Comparison of ENCODE assay signal across 15 cellular contexts in the genomic region with DNA sequence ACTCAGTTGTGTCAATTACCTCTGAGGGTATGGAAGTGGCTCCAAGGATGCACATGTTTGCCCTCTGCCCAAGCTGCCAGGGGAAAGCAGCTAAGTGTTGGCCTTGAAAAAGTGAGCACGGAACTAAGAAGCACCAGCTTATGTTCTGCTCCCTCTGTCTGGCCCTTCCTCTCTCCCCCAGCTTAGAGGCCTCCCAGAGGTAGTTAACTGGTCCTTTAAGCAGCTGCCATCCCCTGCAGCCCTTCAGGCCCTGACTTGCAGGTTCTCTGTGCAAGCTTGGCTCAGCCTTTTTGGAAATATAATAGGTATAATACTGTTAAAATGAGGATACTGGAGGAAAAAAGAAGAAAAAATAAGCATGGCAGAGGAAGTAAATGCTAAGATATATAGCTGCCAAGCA. TPM values are rescaled to one million over a fixed set of nuclear protein-coding genes. Genes with fewer than 3 reads are reported as not detected.
A peak's percentile ranks its signal among the peaks of the same experiment; 100 is the strongest.
DNase-seq lines count a peak whose midpoint lies in the region; ATAC-seq and TF ChIP-seq lines count a peak whose summit lies in the region.
"Had no signal": no experiment of that assay in that cellular context is flagged by ENCODE, and none has a peak within 500 bp of the region (broad histone marks: within the 10 kb centered on the region; RNA-seq: fewer than 3 reads in every experiment).

No MANE protein-coding gene starts in this region.

- CTCF ChIA-PET in HEK293 (lab: Yijun Ruan, JAX) (interaction anchor here (1.3 kb wide), 1 partner anchor 131 kb away, joined by 4 read pairs; no protein-coding TSS in a partner anchor), Panc1 (lab: Charles Lee) (no interaction called here)

- 77% methylated on average over 1 of the region's 1 CpG; no CpG with 5 or more reads in 1 of the 2 experiments for WGBS in endodermal cell (ENCODE audit: insufficient coverage in 1 of 2, insufficient read length in 1 of 2), 2 experiments

- DNase-seq in Panc1 (ENCODE audit: low read depth, low spot score) (no peak), endodermal cell (peak; percentile 47), osteoblast (ENCODE audit: insufficient read length, low spot score, missing footprints) (peak; percentile 76), NCI-H1417 (lab: John Stamatoyannopoulos, UW) (no peak)
- no peak for DNase-seq in activated CD4-positive, alpha-beta T cell treated with anti-CD3 and anti-CD28 coated beads, Interleukin-2, amount 10 ng/mL, durations not matched to agents 24 days and 14 days
- DNase-seq: GDM1; GOT3; NCI-H1105 treated with DMSO at 0.1 percent for 48 hours; NCI-H187; NCI-H526; NK-92 treated with Interleukin-12 subunit alpha and Interleukin-12 subunit beta, amount 100 ng/mL, for 24 hours; SIG-M5 had no signal

- H3K27ac ChIP-seq in HEK293 (ENCODE audit: extremely low read depth, low read depth, low read length) (no peak overlapping the region), Panc1 (ENCODE audit: low read length) (no peak overlapping the region), endodermal cell (ENCODE audit: low read depth, low read length) (no peak overlapping the region), osteoblast (ENCODE audit: low read depth, low read length) (no peak overlapping the region)

- in situ Hi-C loops in Panc1 (cut with HindIII; ENCODE audit: low pct_unique_long_range_greater_than_20kb, low sequenced_read_pairs) = loop anchor here (10.0 kb wide), 1 partner anchor 166 kb away; no protein-coding TSS in a partner anchor

- H3K79me2 ChIP-seq in osteoblast (ENCODE audit: insufficient read depth, low read length) = no peaks in the 10 kb centered on the region

- no peak overlapping the region for H2AFZ ChIP-seq in osteoblast (ENCODE audit: low read length)

- no TSS peak for BruUV-seq in Panc1 (replicated peaks; lab: Mats Ljungman, UMichigan)

- H3K27me3 ChIP-seq in Panc1 (ENCODE audit: control insufficient read depth, insufficient read depth, low read length) (no peaks in the 10 kb centered on the region), endodermal cell (ENCODE audit: control insufficient read depth, insufficient read depth, low read length, poor library complexity, severe bottlenecking) (no peaks in the 10 kb centered on the region), osteoblast (ENCODE audit: insufficient read depth, low read length) (no peaks in the 10 kb centered on the region)

- H3K9me3 Mint-ChIP-seq in endodermal cell = no peaks in the 10 kb centered on the region
- no peaks in the 10 kb centered on the region for H3K9me3 Mint-ChIP-seq in activated CD4-positive, alpha-beta T cell treated with anti-CD3 and anti-CD28 coated beads, Interleukin-2, amount 10 ng/mL, durations not matched to agents 24 days and 14 days
- H3K9me3 Mint-ChIP-seq: CD14-positive monocyte had no signal

- POLR2A ChIA-PET in HEK293 (lab: Yijun Ruan, JAX) (interaction anchor here (0.8 to 1.0 kb wide), 2 partner anchors 9 to 12 kb away, joined by 3 to 10 read pairs; a partner anchor contains a TSS), Panc1 (lab: Charles Lee) (interaction anchor here (0.5 kb wide), 2 partner anchors 35 to 79 kb away, joined by 4 to 5 read pairs; no protein-coding TSS in a partner anchor)

- H3K36me3 ChIP-seq in HEK293 (ENCODE audit: control insufficient read depth in 2 of 2, insufficient read depth in 1 of 2, low read length in 2 of 2) = peaks cover 13 to 20% of the 10 kb centered on the region in 2 experiments
- 0 out of 2 replicates have a peak, but pooled peaks cover 5% of the 10 kb centered on the region for H3K36me3 ChIP-seq in Panc1 (ENCODE audit: control insufficient read depth, insufficient read depth, low read length)
- peaks cover 16% of the 10 kb centered on the region for H3K36me3 ChIP-seq in endodermal cell (ENCODE audit: control insufficient read depth, insufficient read depth, low read length)
- peaks cover 13% of the 10 kb centered on the region for H3K36me3 ChIP-seq in osteoblast (ENCODE audit: insufficient read depth, low read length)

- no peak overlapping the region for H3K4me2 ChIP-seq in osteoblast (ENCODE audit: insufficient read depth, low read length)

- H3K4me3 Mint-ChIP-seq in endodermal cell = no peak overlapping the region
- no peak overlapping the region for H3K4me3 Mint-ChIP-seq in activated CD4-positive, alpha-beta T cell treated with anti-CD3 and anti-CD28 coated beads, Interleukin-2, amount 10 ng/mL, durations not matched to agents 24 days and 14 days
- H3K4me3 Mint-ChIP-seq: CD14-positive monocyte had no signal

- no peaks in the 10 kb centered on the region for H3K27me3 Mint-ChIP-seq in endodermal cell (ENCODE audit: insufficient read depth)
- H3K27me3 Mint-ChIP-seq in activated CD4-positive, alpha-beta T cell treated with anti-CD3 and anti-CD28 coated beads, Interleukin-2, amount 10 ng/mL, durations not matched to agents 24 days and 14 days = no peaks in the 10 kb centered on the region

- no peaks in the 10 kb centered on the region for H3K4me1 Mint-ChIP-seq in endodermal cell
- H3K4me1 Mint-ChIP-seq in activated CD4-positive, alpha-beta T cell treated with anti-CD3 and anti-CD28 coated beads, Interleukin-2, amount 10 ng/mL, durations not matched to agents 24 days and 14 days = peaks cover 2% of the 10 kb centered on the region
- H3K4me1 Mint-ChIP-seq: CD14-positive monocyte had no signal

- intact Hi-C loops in Panc1 (cut with micrococcal nuclease; ENCODE audit: unreplicated experiment) = no loop called here
- intact Hi-C loops in activated CD4-positive, alpha-beta T cell treated with anti-CD3 and anti-CD28 coated beads, Interleukin-2, amount 10 ng/mL, durations not matched to agents 24 days and 14 days (cut with micrococcal nuclease) = no loop called here

- no peak overlapping the region for H3K9ac ChIP-seq in endodermal cell (ENCODE audit: extremely low read depth, low read length, poor library complexity, severe bottlenecking)

- H3K4me3 ChIP-seq in HEK293 (ENCODE audit: low read depth, low read length) = no peak overlapping the region
- no peak overlapping the region for H3K4me3 ChIP-seq in Panc1 (ENCODE audit: low read depth in 2 of 2, low read length in 2 of 2)
- H3K4me3 ChIP-seq in endodermal cell (ENCODE audit: low read length) = no peak overlapping the region
- H3K4me3 ChIP-seq in osteoblast (ENCODE audit: insufficient read depth, low read length) = no peak overlapping the region

- TF ChIP-seq CTCF in HEK293 (tag by site-specific recombination; IDR thresholded peaks at IDR 0.05) (no peak), Panc1 (IDR thresholded peaks at IDR 0.05) (no peak), endodermal cell (conservative IDR thresholded peaks at IDR 0.05) (no peak), osteoblast (IDR thresholded peaks at IDR 0.05; ENCODE audit: extremely low read depth, low read depth, low read length) (no peak)

- H3K4me1 ChIP-seq in HEK293 (ENCODE audit: control insufficient read depth, insufficient read depth, low read length) (no peaks in the 10 kb centered on the region), Panc1 (ENCODE audit: control insufficient read depth, insufficient read depth, low read length) (no peaks in the 10 kb centered on the region; the same call in 1 of the 2 replicates), endodermal cell (ENCODE audit: control insufficient read depth, insufficient read depth, low read length) (peaks cover 3% of the 10 kb centered on the region), osteoblast (ENCODE audit: insufficient read depth, low read length) (peaks cover 4% of the 10 kb centered on the region)

- no peak overlapping the region for H3K27ac Mint-ChIP-seq in endodermal cell
- H3K27ac Mint-ChIP-seq in activated CD4-positive, alpha-beta T cell treated with anti-CD3 and anti-CD28 coated beads, Interleukin-2, amount 10 ng/mL, durations not matched to agents 24 days and 14 days = no peak overlapping the region
- H3K27ac Mint-ChIP-seq: CD14-positive monocyte had no signal

- H3K9me3 ChIP-seq in HEK293 (ENCODE audit: control insufficient read depth, insufficient read depth, low read depth, low read length) = no peaks in the 10 kb centered on the region
- no peaks in the 10 kb centered on the region for H3K9me3 ChIP-seq in Panc1 (ENCODE audit: control insufficient read depth, insufficient read depth, low read depth, low read length)
- H3K9me3 ChIP-seq in endodermal cell (ENCODE audit: control insufficient read depth, low read length) = no peaks in the 10 kb centered on the region
- no peaks in the 10 kb centered on the region for H3K9me3 ChIP-seq in osteoblast (ENCODE audit: low read depth, low read length)

- H4K20me1 ChIP-seq in osteoblast (ENCODE audit: insufficient read depth, low read length) = no peaks in the 10 kb centered on the region

- peak; percentile 68 for ATAC-seq in Panc1
- no peak for ATAC-seq in HG03439 (IDR thresholded peaks at IDR 0.05; ENCODE audit: unreplicated experiment)

- peaks cover 17% of the 10 kb centered on the region for H3K36me3 Mint-ChIP-seq in endodermal cell (ENCODE audit: low read depth)
- peaks cover 9% of the 10 kb centered on the region for H3K36me3 Mint-ChIP-seq in activated CD4-positive, alpha-beta T cell treated with anti-CD3 and anti-CD28 coated beads, Interleukin-2, amount 10 ng/mL, durations not matched to agents 24 days and 14 days (ENCODE audit: low read depth)

TF ChIP-seq in HEK293, 187 proteins besides CTCF, POLR2A, EP300 and RAD21 (continues in another document):
- TF ChIP-seq SP7 (tag by site-specific recombination; IDR thresholded peaks at IDR 0.05) = no peak
- TF ChIP-seq ZNF112 (tag by site-specific recombination; IDR thresholded peaks at IDR 0.05) = no peak
- no peak for TF ChIP-seq ZNF221 (tag by site-specific recombination; IDR thresholded peaks at IDR 0.05; ENCODE audit: borderline replicate concordance)

RNA-seq across cellular contexts. Expression of a gene that starts 7.0 kb away (rescaled TPM):
- total RNA-seq in Panc1 (2021; ENCODE audit: unreplicated experiment) (223 TPM), endodermal cell (10 to 100 TPM; 90.2 to 99.0 TPM), osteoblast (91.3 and 98.8 TPM in 2 replicates)
- polyA plus RNA-seq in Panc1 (2012; ENCODE audit: insufficient read length) = 149 TPM
- polyA plus RNA-seq in endodermal cell (2013, experiment 1 of 2) = 52.5 TPM
- 46.2 TPM for polyA plus RNA-seq in endodermal cell (2013, experiment 2 of 2)
- 89.3 and 91.4 TPM in 2 replicates for total RNA-seq in activated CD4-positive, alpha-beta T cell treated with anti-CD3 and anti-CD28 coated beads, Interleukin-2, amount 10 ng/mL, durations not matched to agents 24 days and 14 days

RNA-seq across cellular contexts. Expression of a gene that starts 8.7 kb away (rescaled TPM):
- total RNA-seq in Panc1 (2021; ENCODE audit: unreplicated experiment) (296 TPM), endodermal cell (10 to 100 TPM; 52.9 to 59.8 TPM), osteoblast (17.4 and 21.7 TPM in 2 replicates)
- 413 TPM for polyA plus RNA-seq in Panc1 (2012; ENCODE audit: insufficient read length)
- 91.4 TPM for polyA plus RNA-seq in endodermal cell (2013, experiment 1 of 2)
- polyA plus RNA-seq in endodermal cell (2013, experiment 2 of 2) = 91.8 TPM
- 160 and 176 TPM in 2 replicates for total RNA-seq in activated CD4-positive, alpha-beta T cell treated with anti-CD3 and anti-CD28 coated beads, Interleukin-2, amount 10 ng/mL, durations not matched to agents 24 days and 14 days

RNA-seq across cellular contexts. Expression of a gene that starts 43.4 kb away (rescaled TPM):
- 371 TPM for total RNA-seq in Panc1 (2021; ENCODE audit: unreplicated experiment)
- polyA plus RNA-seq in Panc1 (2012; ENCODE audit: insufficient read length) = 299 TPM
- 100 to 1,000 TPM; 152 to 175 TPM for total RNA-seq in endodermal cell
- polyA plus RNA-seq in endodermal cell (2013, experiment 1 of 2) = 107 TPM
- polyA plus RNA-seq in endodermal cell (2013, experiment 2 of 2) = 101 TPM
- total RNA-seq in osteoblast = 63.7 and 72.5 TPM in 2 replicates
- 143 and 147 TPM in 2 replicates for total RNA-seq in activated CD4-positive, alpha-beta T cell treated with anti-CD3 and anti-CD28 coated beads, Interleukin-2, amount 10 ng/mL, durations not matched to agents 24 days and 14 days

Comparison
In these comparisons a context has a peak if more than half of its experiments do, and no peak if none do; other contexts are left out.
1. DNase-seq: peak in endodermal cell (single experiment) and osteoblast (single experiment); none in Panc1 (single experiment), activated CD4-positive, alpha-beta T cell treated with anti-CD3 and anti-CD28 coated beads, Interleukin-2, amount 10 ng/mL, durations not matched to agents 24 days and 14 days (single experiment) and NCI-H1417 (0 of 3).